20 cellular contexts compared by ENCODE assay signal in genomic region chr14:64298773-64299172, GRCh38. TPM values are rescaled to one million over a fixed set of nuclear protein-coding genes. Genes with fewer than 3 reads are reported as not detected.
DNase-seq lines count a peak whose midpoint lies in the region; ATAC-seq, FAIRE-seq and TF ChIP-seq lines count a peak whose summit lies in the region.
"Had no signal": no experiment of that assay in that cellular context is flagged by ENCODE, and none has a peak within 500 bp of the region (broad histone marks: within the 10 kb centered on the region; RNA-seq: fewer than 3 reads in every experiment).

No MANE protein-coding gene starts in this region.

- peaks cover under 1% of the 10 kb centered on the region for H3K4me1 Mint-ChIP-seq in endothelial cell (ENCODE audit: unreplicated experiment)
- H3K4me1 Mint-ChIP-seq in T-cell: peaks cover 17 to 21% (median 18%) of the 10 kb centered on the region in 3 donors

- TF ChIP-seq CTCF in endothelial cell (IDR thresholded peaks at IDR 0.05; ENCODE audit: unreplicated experiment): peak; percentile 25

- peak; percentile 3 for FAIRE-seq in G401.6 (lab: Jason Lieb, UNC)
- FAIRE-seq: colon had no signal

- intact Hi-C loops in posterior cingulate gyrus (cut with DNase I): loop anchor here (10.0 kb wide), 1 partner anchor 284 kb away; no protein-coding TSS in a partner anchor

- CTCF ChIA-PET in T-cell (lab: Charles Lee): interaction anchor here (0.6 to 0.7 kb wide), 4 partner anchors 73 to 345 kb away, joined by 3 to 4 read pairs (median 3); no protein-coding TSS in a partner anchor

- H3K4me3 Mint-ChIP-seq in endothelial cell (ENCODE audit: unreplicated experiment) (no peak overlapping the region), T-cell (no peak overlapping the region)
- H3K4me3 Mint-ChIP-seq: activated CD4-positive, alpha-beta T cell treated with anti-CD3 and anti-CD28 coated beads, Interleukin-2, amount 10 ng/mL, durations not matched to agents 7 days and 5 days; activated naive CD8-positive, alpha-beta T cell treated with anti-CD3 and anti-CD28 coated beads, Interleukin-2, amount 10 ng/mL, durations not matched to agents 7 days and 5 days; activated T-helper 17 cell treated with anti-CD3 and anti-CD28 coated beads, Interleukin-2, amount 50 U/mL, for 72 hours; naive thymus-derived CD8-positive, alpha-beta T cell; stimulated activated memory B cell treated with anti-CD40 and anti-IgM and Interleukin-4, amounts not matched to agents 10 μg/mL and 1 μg/mL and 100 μg/mL, for 72 hours had no signal

- in situ Hi-C loops in ACHN (cut with HindIII; ENCODE audit: low pct_ligation_motif_present, low pct_unique_long_range_greater_than_20kb, low sequenced_read_pairs): no loop called here

- no peaks in the 10 kb centered on the region for H3K36me3 Mint-ChIP-seq in endothelial cell (ENCODE audit: low read depth, unreplicated experiment)
- H3K36me3 Mint-ChIP-seq in T-cell: no peaks in the 10 kb centered on the region
- H3K36me3 Mint-ChIP-seq: activated naive CD8-positive, alpha-beta T cell treated with anti-CD3 and anti-CD28 coated beads, Interleukin-2, amount 10 ng/mL, durations not matched to agents 7 days and 5 days; naive thymus-derived CD8-positive, alpha-beta T cell; stimulated activated memory B cell treated with anti-CD40 and anti-IgM and Interleukin-4, amounts not matched to agents 10 μg/mL and 1 μg/mL and 100 μg/mL, for 72 hours had no signal

- H3K27me3 Mint-ChIP-seq in endothelial cell (ENCODE audit: unreplicated experiment) (peaks cover under 1% of the 10 kb centered on the region), T-cell (peaks cover 3 to 17% of the 10 kb centered on the region in 2 donors)
- H3K27me3 Mint-ChIP-seq: stimulated activated memory B cell treated with anti-CD40 and anti-IgM and Interleukin-4, amounts not matched to agents 10 μg/mL and 1 μg/mL and 100 μg/mL, for 72 hours had no signal

- H3K9me3 Mint-ChIP-seq in endothelial cell (ENCODE audit: unreplicated experiment) (no peaks in the 10 kb centered on the region), T-cell (no peaks in the 10 kb centered on the region)
- H3K9me3 Mint-ChIP-seq: activated CD4-positive, alpha-beta T cell treated with anti-CD3 and anti-CD28 coated beads, Interleukin-2, amount 10 ng/mL, durations not matched to agents 7 days and 5 days; activated naive CD8-positive, alpha-beta T cell treated with anti-CD3 and anti-CD28 coated beads, Interleukin-2, amount 10 ng/mL, durations not matched to agents 7 days and 5 days; activated T-helper 17 cell treated with anti-CD3 and anti-CD28 coated beads, Interleukin-2, amount 50 U/mL, for 72 hours; naive thymus-derived CD8-positive, alpha-beta T cell; stimulated activated memory B cell treated with anti-CD40 and anti-IgM and Interleukin-4, amounts not matched to agents 10 μg/mL and 1 μg/mL and 100 μg/mL, for 72 hours had no signal

- DNase-seq in ACHN (peak; percentile 4), NAMALWA (ENCODE audit: low spot score) (peak; percentile 21), endothelial cell (ENCODE audit: low spot score) (no peak), T-cell (no peak), posterior cingulate gyrus (no peak), NCI-H1930 (lab: John Stamatoyannopoulos, UW) (no peak), DMS153 treated with DMSO at 0.1 percent for 48 hours (lab: John Stamatoyannopoulos, UW; ENCODE audit: unreplicated experiment) (no peak)
- DNase-seq: activated CD4-positive, alpha-beta T cell treated with anti-CD3 and anti-CD28 coated beads, Interleukin-2, amount 10 ng/mL, durations not matched to agents 7 days and 5 days; activated naive CD8-positive, alpha-beta T cell treated with anti-CD3 and anti-CD28 coated beads, Interleukin-2, amount 10 ng/mL, durations not matched to agents 7 days and 5 days; head of caudate nucleus; KBM-7; left colon; naive thymus-derived CD8-positive, alpha-beta T cell; NCI-H1048; NCI-H2081 treated with DMSO at 0.1 percent for 48 hours; NCI-H524 treated with DMSO at 0.1 percent for 48 hours had no signal

- ATAC-seq in T-cell (replicated peaks in 1 of 4): no peak
- ATAC-seq: activated T-helper 17 cell treated with anti-CD3 and anti-CD28 coated beads, Interleukin-2, amount 50 U/mL, for 72 hours; left colon; naive thymus-derived CD8-positive, alpha-beta T cell; stimulated activated memory B cell treated with anti-CD40 and anti-IgM and Interleukin-4, amounts not matched to agents 10 μg/mL and 1 μg/mL and 100 μg/mL, for 72 hours had no signal

- H3K27ac Mint-ChIP-seq in endothelial cell (ENCODE audit: unreplicated experiment): no peak overlapping the region
- no peak overlapping the region for H3K27ac Mint-ChIP-seq in T-cell
- H3K27ac Mint-ChIP-seq: activated CD4-positive, alpha-beta T cell treated with anti-CD3 and anti-CD28 coated beads, Interleukin-2, amount 10 ng/mL, durations not matched to agents 7 days and 5 days; activated naive CD8-positive, alpha-beta T cell treated with anti-CD3 and anti-CD28 coated beads, Interleukin-2, amount 10 ng/mL, durations not matched to agents 7 days and 5 days; activated T-helper 17 cell treated with anti-CD3 and anti-CD28 coated beads, Interleukin-2, amount 50 U/mL, for 72 hours; naive thymus-derived CD8-positive, alpha-beta T cell; stimulated activated memory B cell treated with anti-CD40 and anti-IgM and Interleukin-4, amounts not matched to agents 10 μg/mL and 1 μg/mL and 100 μg/mL, for 72 hours had no signal

- POLR2A ChIA-PET in T-cell (lab: Charles Lee): interaction anchor here in 1 of 2 donors (0.7 kb wide), 1 partner anchor 1521 kb away, joined by 3 read pairs; no protein-coding TSS in a partner anchor

RNA-seq across cellular contexts. Expression of gene ESR2, which starts 4.6 kb away (rescaled TPM):
- total RNA-seq in endothelial cell (ENCODE audit: unreplicated experiment): not detected
- under 1 TPM in 4 of 5 donors, not detected in 1; 0.20 to 0.70 (median 0.43) TPM for total RNA-seq in T-cell
- total RNA-seq: activated CD4-positive, alpha-beta T cell treated with anti-CD3 and anti-CD28 coated beads, Interleukin-2, amount 10 ng/mL, durations not matched to agents 7 days and 5 days had no signal

Comparison
In these comparisons a context has a peak if more than half of its experiments do, and no peak if none do; other contexts are left out.
1. DNase-seq: peak in ACHN (single experiment) and NAMALWA (single experiment); none in endothelial cell (single experiment), T-cell (0 of 34), posterior cingulate gyrus (0 of 10), NCI-H1930 (0 of 2) and DMS153 treated with DMSO at 0.1 percent for 48 hours (single experiment).